1 cellular context compared by ENCODE assay signal in the genomic region with DNA sequence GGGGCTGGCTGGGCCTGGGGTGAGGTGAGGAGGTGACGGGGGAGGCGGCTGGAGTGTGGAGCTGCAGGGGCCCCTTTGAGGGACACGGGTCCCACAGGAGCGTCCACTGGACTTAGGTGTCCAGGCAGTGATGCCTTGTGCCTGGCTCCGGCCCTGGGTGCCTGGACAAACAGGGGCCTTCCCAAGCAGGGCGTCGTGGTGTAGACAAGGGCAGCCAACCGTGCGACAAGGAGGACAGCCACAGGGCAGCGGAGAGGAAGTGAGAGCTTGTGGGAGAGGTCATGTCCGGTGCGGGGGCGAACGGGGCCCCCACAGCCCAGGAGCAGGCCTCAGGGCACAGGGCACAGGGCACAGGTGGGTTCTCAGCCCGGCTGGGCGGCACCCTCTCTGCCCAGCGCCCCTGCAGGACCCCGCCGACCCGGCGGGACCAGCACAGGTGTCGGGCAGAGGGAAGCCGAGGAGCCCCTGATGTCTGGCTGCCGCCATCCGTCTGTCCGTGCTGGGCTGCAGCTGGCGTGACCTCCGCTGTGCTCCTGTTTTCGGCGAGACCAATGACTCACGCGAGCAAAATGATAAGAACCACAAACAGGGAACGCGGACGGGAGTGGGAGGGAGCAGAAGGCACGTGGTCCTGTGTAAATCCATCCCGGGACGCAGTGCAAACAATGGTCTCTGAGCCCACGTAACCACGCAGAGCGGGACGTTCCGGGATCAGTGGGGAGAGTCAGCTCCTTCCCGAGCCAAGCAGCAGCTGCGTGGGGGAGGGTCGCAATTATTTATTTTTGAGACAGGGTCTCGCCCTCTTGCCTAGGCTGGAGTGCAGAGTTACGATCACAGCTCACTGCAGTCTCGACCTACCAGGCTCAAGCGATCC.
TF ChIP-seq lines count a peak whose summit lies in the region.

No MANE protein-coding gene starts in this region.

TF ChIP-seq in GM12878, 131 proteins besides CTCF, POLR2A, EP300 and RAD21 (continued from another document and continues in another):
- no peak for TF ChIP-seq TCF7 (IDR thresholded peaks at IDR 0.05; ENCODE audit: borderline replicate concordance)
- TF ChIP-seq CBX5 (IDR thresholded peaks at IDR 0.05; ENCODE audit: low read depth) = no peak
- TF ChIP-seq, protein P1, sequence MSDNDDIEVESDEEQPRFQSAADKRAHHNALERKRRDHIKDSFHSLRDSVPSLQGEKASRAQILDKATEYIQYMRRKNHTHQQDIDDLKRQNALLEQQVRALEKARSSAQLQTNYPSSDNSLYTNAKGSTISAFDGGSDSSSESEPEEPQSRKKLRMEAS (IDR thresholded peaks at IDR 0.05; ENCODE audit: low read depth, low read length) = peak; percentile 33; the same call in 1 of the 2 replicates
- no peak for TF ChIP-seq MXI1 (IDR thresholded peaks at IDR 0.05; ENCODE audit: low read depth, low read length)
- no peak for TF ChIP-seq JUND (IDR thresholded peaks at IDR 0.05; ENCODE audit: low read depth, low read length)
- TF ChIP-seq BRCA1 (IDR thresholded peaks at IDR 0.05; ENCODE audit: low read depth, low read length) = no peak
- no peak; the same call in 1 of the 2 replicates for TF ChIP-seq FOXK2 (IDR thresholded peaks at IDR 0.05)
- peak; percentile 57; the same call in 1 of the 2 replicates for TF ChIP-seq CHD2 (IDR thresholded peaks at IDR 0.05; ENCODE audit: borderline replicate concordance, low read depth, low read length)
- TF ChIP-seq, protein P2, sequence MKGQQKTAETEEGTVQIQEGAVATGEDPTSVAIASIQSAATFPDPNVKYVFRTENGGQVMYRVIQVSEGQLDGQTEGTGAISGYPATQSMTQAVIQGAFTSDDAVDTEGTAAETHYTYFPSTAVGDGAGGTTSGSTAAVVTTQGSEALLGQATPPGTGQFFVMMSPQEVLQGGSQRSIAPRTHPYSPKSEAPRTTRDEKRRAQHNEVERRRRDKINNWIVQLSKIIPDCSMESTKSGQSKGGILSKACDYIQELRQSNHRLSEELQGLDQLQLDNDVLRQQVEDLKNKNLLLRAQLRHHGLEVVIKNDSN (IDR thresholded peaks at IDR 0.05; ENCODE audit: borderline replicate concordance, extremely low read length, insufficient read depth, low read depth, low read length) = peak; percentile 61
- TF ChIP-seq, protein P3, sequence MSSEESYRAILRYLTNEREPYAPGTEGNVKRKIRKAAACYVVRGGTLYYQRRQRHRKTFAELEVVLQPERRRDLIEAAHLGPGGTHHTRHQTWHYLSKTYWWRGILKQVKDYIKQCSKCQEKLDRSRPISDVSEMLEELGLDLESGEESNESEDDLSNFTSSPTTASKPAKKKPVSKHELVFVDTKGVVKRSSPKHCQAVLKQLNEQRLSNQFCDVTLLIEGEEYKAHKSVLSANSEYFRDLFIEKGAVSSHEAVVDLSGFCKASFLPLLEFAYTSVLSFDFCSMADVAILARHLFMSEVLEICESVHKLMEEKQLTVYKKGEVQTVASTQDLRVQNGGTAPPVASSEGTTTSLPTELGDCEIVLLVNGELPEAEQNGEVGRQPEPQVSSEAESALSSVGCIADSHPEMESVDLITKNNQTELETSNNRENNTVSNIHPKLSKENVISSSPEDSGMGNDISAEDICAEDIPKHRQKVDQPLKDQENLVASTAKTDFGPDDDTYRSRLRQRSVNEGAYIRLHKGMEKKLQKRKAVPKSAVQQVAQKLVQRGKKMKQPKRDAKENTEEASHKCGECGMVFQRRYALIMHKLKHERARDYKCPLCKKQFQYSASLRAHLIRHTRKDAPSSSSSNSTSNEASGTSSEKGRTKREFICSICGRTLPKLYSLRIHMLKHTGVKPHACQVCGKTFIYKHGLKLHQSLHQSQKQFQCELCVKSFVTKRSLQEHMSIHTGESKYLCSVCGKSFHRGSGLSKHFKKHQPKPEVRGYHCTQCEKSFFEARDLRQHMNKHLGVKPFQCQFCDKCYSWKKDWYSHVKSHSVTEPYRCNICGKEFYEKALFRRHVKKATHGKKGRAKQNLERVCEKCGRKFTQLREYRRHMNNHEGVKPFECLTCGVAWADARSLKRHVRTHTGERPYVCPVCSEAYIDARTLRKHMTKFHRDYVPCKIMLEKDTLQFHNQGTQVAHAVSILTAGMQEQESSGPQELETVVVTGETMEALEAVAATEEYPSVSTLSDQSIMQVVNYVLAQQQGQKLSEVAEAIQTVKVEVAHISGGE (CRISPR knock-in tag; IDR thresholded peaks at IDR 0.05) = no peak
- TF ChIP-seq, protein P4, sequence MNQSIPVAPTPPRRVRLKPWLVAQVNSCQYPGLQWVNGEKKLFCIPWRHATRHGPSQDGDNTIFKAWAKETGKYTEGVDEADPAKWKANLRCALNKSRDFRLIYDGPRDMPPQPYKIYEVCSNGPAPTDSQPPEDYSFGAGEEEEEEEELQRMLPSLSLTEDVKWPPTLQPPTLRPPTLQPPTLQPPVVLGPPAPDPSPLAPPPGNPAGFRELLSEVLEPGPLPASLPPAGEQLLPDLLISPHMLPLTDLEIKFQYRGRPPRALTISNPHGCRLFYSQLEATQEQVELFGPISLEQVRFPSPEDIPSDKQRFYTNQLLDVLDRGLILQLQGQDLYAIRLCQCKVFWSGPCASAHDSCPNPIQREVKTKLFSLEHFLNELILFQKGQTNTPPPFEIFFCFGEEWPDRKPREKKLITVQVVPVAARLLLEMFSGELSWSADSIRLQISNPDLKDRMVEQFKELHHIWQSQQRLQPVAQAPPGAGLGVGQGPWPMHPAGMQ (IDR thresholded peaks at IDR 0.05; ENCODE audit: borderline replicate concordance) = no peak
- TF ChIP-seq, protein P5, sequence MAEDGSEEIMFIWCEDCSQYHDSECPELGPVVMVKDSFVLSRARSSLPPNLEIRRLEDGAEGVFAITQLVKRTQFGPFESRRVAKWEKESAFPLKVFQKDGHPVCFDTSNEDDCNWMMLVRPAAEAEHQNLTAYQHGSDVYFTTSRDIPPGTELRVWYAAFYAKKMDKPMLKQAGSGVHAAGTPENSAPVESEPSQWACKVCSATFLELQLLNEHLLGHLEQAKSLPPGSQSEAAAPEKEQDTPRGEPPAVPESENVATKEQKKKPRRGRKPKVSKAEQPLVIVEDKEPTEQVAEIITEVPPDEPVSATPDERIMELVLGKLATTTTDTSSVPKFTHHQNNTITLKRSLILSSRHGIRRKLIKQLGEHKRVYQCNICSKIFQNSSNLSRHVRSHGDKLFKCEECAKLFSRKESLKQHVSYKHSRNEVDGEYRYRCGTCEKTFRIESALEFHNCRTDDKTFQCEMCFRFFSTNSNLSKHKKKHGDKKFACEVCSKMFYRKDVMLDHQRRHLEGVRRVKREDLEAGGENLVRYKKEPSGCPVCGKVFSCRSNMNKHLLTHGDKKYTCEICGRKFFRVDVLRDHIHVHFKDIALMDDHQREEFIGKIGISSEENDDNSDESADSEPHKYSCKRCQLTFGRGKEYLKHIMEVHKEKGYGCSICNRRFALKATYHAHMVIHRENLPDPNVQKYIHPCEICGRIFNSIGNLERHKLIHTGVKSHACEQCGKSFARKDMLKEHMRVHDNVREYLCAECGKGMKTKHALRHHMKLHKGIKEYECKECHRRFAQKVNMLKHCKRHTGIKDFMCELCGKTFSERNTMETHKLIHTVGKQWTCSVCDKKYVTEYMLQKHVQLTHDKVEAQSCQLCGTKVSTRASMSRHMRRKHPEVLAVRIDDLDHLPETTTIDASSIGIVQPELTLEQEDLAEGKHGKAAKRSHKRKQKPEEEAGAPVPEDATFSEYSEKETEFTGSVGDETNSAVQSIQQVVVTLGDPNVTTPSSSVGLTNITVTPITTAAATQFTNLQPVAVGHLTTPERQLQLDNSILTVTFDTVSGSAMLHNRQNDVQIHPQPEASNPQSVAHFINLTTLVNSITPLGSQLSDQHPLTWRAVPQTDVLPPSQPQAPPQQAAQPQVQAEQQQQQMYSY (CRISPR knock-in tag; IDR thresholded peaks at IDR 0.05) = no peak
- peak; percentile 86 for TF ChIP-seq TBL1XR1 (IDR thresholded peaks at IDR 0.05; ENCODE audit: low read depth, low read length)
- TF ChIP-seq BCL11A (IDR thresholded peaks at IDR 0.05; ENCODE audit: low read depth, low read length) = peak; percentile 85
- TF ChIP-seq HDAC6 (IDR thresholded peaks at IDR 0.05; ENCODE audit: unreplicated experiment) = no peak
- TF ChIP-seq MYC (IDR thresholded peaks at IDR 0.05; ENCODE audit: insufficient read depth, insufficient read length, insufficient replicate concordance, low read length, severe bottlenecking) = no peak
- peak; percentile 97 for TF ChIP-seq TCF3 (IDR thresholded peaks at IDR 0.05; ENCODE audit: borderline replicate concordance, insufficient read depth, low read depth, low read length)
- TF ChIP-seq, protein P6, sequence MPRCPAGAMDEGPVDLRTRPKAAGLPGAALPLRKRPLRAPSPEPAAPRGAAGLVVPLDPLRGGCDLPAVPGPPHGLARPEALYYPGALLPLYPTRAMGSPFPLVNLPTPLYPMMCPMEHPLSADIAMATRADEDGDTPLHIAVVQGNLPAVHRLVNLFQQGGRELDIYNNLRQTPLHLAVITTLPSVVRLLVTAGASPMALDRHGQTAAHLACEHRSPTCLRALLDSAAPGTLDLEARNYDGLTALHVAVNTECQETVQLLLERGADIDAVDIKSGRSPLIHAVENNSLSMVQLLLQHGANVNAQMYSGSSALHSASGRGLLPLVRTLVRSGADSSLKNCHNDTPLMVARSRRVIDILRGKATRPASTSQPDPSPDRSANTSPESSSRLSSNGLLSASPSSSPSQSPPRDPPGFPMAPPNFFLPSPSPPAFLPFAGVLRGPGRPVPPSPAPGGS (IDR thresholded peaks at IDR 0.05; ENCODE audit: borderline replicate concordance, insufficient read depth, low read depth, low read length, poor library complexity, severe bottlenecking) = peak; percentile 93
- no peak for TF ChIP-seq PAX8 (IDR thresholded peaks at IDR 0.05)
- TF ChIP-seq SP1 (IDR thresholded peaks at IDR 0.05; ENCODE audit: low read depth, low read length) = peak; percentile 77
- TF ChIP-seq MYB (IDR thresholded peaks at IDR 0.05; ENCODE audit: borderline replicate concordance, low read depth, low read length) = no peak
- TF ChIP-seq, protein P7, sequence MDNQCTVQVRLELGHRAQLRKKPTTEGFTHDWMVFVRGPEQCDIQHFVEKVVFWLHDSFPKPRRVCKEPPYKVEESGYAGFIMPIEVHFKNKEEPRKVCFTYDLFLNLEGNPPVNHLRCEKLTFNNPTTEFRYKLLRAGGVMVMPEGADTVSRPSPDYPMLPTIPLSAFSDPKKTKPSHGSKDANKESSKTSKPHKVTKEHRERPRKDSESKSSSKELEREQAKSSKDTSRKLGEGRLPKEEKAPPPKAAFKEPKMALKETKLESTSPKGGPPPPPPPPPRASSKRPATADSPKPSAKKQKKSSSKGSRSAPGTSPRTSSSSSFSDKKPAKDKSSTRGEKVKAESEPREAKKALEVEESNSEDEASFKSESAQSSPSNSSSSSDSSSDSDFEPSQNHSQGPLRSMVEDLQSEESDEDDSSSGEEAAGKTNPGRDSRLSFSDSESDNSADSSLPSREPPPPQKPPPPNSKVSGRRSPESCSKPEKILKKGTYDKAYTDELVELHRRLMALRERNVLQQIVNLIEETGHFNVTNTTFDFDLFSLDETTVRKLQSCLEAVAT (IDR thresholded peaks at IDR 0.05) = no peak
- TF ChIP-seq, protein P8, sequence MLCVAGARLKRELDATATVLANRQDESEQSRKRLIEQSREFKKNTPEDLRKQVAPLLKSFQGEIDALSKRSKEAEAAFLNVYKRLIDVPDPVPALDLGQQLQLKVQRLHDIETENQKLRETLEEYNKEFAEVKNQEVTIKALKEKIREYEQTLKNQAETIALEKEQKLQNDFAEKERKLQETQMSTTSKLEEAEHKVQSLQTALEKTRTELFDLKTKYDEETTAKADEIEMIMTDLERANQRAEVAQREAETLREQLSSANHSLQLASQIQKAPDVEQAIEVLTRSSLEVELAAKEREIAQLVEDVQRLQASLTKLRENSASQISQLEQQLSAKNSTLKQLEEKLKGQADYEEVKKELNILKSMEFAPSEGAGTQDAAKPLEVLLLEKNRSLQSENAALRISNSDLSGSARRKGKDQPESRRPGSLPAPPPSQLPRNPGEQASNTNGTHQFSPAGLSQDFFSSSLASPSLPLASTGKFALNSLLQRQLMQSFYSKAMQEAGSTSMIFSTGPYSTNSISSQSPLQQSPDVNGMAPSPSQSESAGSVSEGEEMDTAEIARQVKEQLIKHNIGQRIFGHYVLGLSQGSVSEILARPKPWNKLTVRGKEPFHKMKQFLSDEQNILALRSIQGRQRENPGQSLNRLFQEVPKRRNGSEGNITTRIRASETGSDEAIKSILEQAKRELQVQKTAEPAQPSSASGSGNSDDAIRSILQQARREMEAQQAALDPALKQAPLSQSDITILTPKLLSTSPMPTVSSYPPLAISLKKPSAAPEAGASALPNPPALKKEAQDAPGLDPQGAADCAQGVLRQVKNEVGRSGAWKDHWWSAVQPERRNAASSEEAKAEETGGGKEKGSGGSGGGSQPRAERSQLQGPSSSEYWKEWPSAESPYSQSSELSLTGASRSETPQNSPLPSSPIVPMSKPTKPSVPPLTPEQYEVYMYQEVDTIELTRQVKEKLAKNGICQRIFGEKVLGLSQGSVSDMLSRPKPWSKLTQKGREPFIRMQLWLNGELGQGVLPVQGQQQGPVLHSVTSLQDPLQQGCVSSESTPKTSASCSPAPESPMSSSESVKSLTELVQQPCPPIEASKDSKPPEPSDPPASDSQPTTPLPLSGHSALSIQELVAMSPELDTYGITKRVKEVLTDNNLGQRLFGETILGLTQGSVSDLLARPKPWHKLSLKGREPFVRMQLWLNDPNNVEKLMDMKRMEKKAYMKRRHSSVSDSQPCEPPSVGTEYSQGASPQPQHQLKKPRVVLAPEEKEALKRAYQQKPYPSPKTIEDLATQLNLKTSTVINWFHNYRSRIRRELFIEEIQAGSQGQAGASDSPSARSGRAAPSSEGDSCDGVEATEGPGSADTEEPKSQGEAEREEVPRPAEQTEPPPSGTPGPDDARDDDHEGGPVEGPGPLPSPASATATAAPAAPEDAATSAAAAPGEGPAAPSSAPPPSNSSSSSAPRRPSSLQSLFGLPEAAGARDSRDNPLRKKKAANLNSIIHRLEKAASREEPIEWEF (IDR thresholded peaks at IDR 0.05; ENCODE audit: insufficient replicate concordance, low read depth, low read length) = no peak
- TF ChIP-seq NR2F1 (conservative IDR thresholded peaks at IDR 0.05) = peak; percentile 99
- no peak for TF ChIP-seq SREBF1 (IDR thresholded peaks at IDR 0.05; ENCODE audit: low read length)
- peak; percentile 90 for TF ChIP-seq FOXM1 (IDR thresholded peaks at IDR 0.05; ENCODE audit: low read depth, low read length)
- TF ChIP-seq CREM (IDR thresholded peaks at IDR 0.05; ENCODE audit: low read depth) = peak; percentile 94
- TF ChIP-seq SIX5 (IDR thresholded peaks at IDR 0.05; ENCODE audit: low read depth, low read length, severe bottlenecking) = no peak
- TF ChIP-seq CEBPB (IDR thresholded peaks at IDR 0.05; ENCODE audit: borderline replicate concordance in 1 of 2, low read depth in 2 of 2, low read length in 2 of 2) = no peak
- TF ChIP-seq POLR2AphosphoS2 (IDR thresholded peaks at IDR 0.05; ENCODE audit: low read depth, low read length) = no peak
- peak; percentile 91 to 95 for TF ChIP-seq IKZF2 (IDR thresholded peaks at IDR 0.05)
- TF ChIP-seq, protein P9, sequence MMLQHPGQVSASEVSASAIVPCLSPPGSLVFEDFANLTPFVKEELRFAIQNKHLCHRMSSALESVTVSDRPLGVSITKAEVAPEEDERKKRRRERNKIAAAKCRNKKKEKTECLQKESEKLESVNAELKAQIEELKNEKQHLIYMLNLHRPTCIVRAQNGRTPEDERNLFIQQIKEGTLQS (IDR thresholded peaks at IDR 0.05; ENCODE audit: borderline replicate concordance, extremely low read depth, low read depth, low read length) = no peak
- TF ChIP-seq, protein P10, sequence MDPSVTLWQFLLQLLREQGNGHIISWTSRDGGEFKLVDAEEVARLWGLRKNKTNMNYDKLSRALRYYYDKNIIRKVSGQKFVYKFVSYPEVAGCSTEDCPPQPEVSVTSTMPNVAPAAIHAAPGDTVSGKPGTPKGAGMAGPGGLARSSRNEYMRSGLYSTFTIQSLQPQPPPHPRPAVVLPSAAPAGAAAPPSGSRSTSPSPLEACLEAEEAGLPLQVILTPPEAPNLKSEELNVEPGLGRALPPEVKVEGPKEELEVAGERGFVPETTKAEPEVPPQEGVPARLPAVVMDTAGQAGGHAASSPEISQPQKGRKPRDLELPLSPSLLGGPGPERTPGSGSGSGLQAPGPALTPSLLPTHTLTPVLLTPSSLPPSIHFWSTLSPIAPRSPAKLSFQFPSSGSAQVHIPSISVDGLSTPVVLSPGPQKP (IDR thresholded peaks at IDR 0.05; ENCODE audit: low read depth, low read length) = no peak
- no peak for TF ChIP-seq CHD1 (IDR thresholded peaks at IDR 0.05; ENCODE audit: low read depth, low read length)
